ENCODE assay signal across 8 cellular contexts in the genomic region with DNA sequence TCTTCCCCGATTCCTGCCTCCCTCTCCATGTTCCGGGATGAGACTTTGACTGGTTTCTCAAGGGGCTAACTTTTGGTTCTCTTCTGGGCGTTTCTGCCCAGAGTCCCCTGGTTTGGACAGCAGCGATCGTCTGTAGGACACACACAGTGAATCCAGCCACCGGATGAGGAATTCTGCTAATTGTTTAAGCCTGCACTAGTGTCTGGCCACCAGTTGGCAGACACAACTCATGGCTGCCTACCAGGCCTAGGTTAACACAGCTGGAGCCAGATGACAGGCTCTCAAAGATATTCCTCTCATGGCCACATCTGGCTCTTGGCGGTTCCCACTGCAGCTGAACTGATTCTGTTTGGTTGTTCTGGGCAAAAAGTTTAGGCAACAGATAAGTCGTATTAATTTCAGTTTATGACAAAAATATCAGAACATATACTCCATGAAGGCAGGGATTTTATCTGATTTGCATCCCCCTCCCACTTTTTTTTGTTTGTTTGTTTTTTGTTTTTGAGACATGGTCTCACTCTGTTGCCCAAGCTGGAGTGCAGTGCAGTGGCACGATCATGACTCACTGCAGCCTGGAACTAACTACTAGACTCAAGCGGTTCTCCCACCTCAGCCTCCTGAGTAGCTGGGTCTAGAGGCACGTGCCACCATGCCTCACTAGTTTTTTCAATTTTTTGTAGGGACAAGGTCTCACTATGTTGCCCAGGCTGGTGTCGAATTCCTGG.
A peak's percentile ranks its signal among the peaks of the same experiment; 100 is the strongest.
DNase-seq lines count a peak whose midpoint lies in the region; TF ChIP-seq lines count a peak whose summit lies in the region.
"Had no signal": no experiment of that assay in that cellular context is flagged by ENCODE, and none has a peak within 500 bp of the region (broad histone marks: within the 10 kb centered on the region; RNA-seq: fewer than 3 reads in every experiment).

No MANE protein-coding gene starts in this region.

- peaks cover 75% of the 10 kb centered on the region for H3K4me1 Mint-ChIP-seq in activated naive CD8-positive, alpha-beta T cell treated with anti-CD3 and anti-CD28 coated beads for 36 hours

- H3K4me1 ChIP-seq in stomach smooth muscle (ENCODE audit: control insufficient read depth, insufficient read depth, low read length) = peaks cover 21% of the 10 kb centered on the region
- H3K4me1 ChIP-seq in suprapubic skin = peaks cover 6% of the 10 kb centered on the region

- H3K36me3 ChIP-seq in stomach smooth muscle (ENCODE audit: control insufficient read depth in 2 of 2, insufficient read depth in 2 of 2, low read length in 2 of 2) (no peaks in the 10 kb centered on the region), suprapubic skin (no peaks in the 10 kb centered on the region)

- H3K4me3 ChIP-seq in stomach smooth muscle (ENCODE audit: low read length in 2 of 2) (peak overlapping the region in 1 of 2 donors; percentile 59), suprapubic skin (no peak overlapping the region)
- H3K4me3 ChIP-seq: K562 had no signal

- 66% methylated on average over 12 of the region's 12 CpGs for WGBS in suprapubic skin

- peaks cover 19% of the 10 kb centered on the region for H3K36me3 Mint-ChIP-seq in activated naive CD8-positive, alpha-beta T cell treated with anti-CD3 and anti-CD28 coated beads for 36 hours

- TF ChIP-seq CTCF in suprapubic skin (IDR thresholded peaks at IDR 0.05) = no peak

- H3K4me3 Mint-ChIP-seq in activated naive CD8-positive, alpha-beta T cell treated with anti-CD3 and anti-CD28 coated beads for 36 hours = no peak overlapping the region

- H3K9me3 Mint-ChIP-seq in activated naive CD8-positive, alpha-beta T cell treated with anti-CD3 and anti-CD28 coated beads for 36 hours = no peaks in the 10 kb centered on the region

- H3K27me3 ChIP-seq in stomach smooth muscle (ENCODE audit: control insufficient read depth in 1 of 2, insufficient read depth in 2 of 2, low read length in 2 of 2) = no peaks in the 10 kb centered on the region
- no peaks in the 10 kb centered on the region for H3K27me3 ChIP-seq in suprapubic skin

- TF ChIP-seq EP300 in suprapubic skin (IDR thresholded peaks at IDR 0.05) = no peak

- peak overlapping the region; percentile 92 for H3K27ac Mint-ChIP-seq in activated naive CD8-positive, alpha-beta T cell treated with anti-CD3 and anti-CD28 coated beads for 36 hours

- H3K9me3 ChIP-seq in stomach smooth muscle (ENCODE audit: control insufficient read depth in 2 of 2, low read length in 2 of 2) (no peaks in the 10 kb centered on the region), suprapubic skin (no peaks in the 10 kb centered on the region)

- TF ChIP-seq POLR2A in suprapubic skin (IDR thresholded peaks at IDR 0.05) = no peak

- DNase-seq in HCEC 1CT (peak; percentile 69), iPS-NIHi7 (ENCODE audit: extremely low spot score) (peak; percentile 28), suprapubic skin (ENCODE audit: low spot score in 2 of 2) (no peak), DMS79 (lab: John Stamatoyannopoulos, UW) (no peak), NCI-H2227 treated with DMSO at 0.1 percent for 48 hours (lab: John Stamatoyannopoulos, UW) (no peak)
- no peak for DNase-seq in activated naive CD8-positive, alpha-beta T cell treated with anti-CD3 and anti-CD28 coated beads for 36 hours

- H3K9ac ChIP-seq in stomach smooth muscle (ENCODE audit: low read length in 2 of 2) = peak overlapping the region in 1 of 2 donors; percentile 52

- no peaks in the 10 kb centered on the region for H3K27me3 Mint-ChIP-seq in activated naive CD8-positive, alpha-beta T cell treated with anti-CD3 and anti-CD28 coated beads for 36 hours

- H3K27ac ChIP-seq in stomach smooth muscle (ENCODE audit: low read length) (peak overlapping the region; percentile 50), suprapubic skin (no peak overlapping the region)

Comparison
In these comparisons a context has a peak if more than half of its experiments do, and no peak if none do; other contexts are left out.
1. DNase-seq: peak in HCEC 1CT (single experiment) and iPS-NIHi7 (single experiment); none in activated naive CD8-positive, alpha-beta T cell treated with anti-CD3 and anti-CD28 coated beads for 36 hours (single experiment), suprapubic skin (0 of 2), DMS79 (single experiment) and NCI-H2227 treated with DMSO at 0.1 percent for 48 hours (single experiment).